ENCODE assay signal across 15 cellular contexts in genomic region chr5:125604104-125604503, GRCh38.
A peak's percentile ranks its signal among the peaks of the same experiment; 100 is the strongest.
DNase-seq lines count a peak whose midpoint lies in the region; ATAC-seq and TF ChIP-seq lines count a peak whose summit lies in the region.
"Had no signal": no experiment of that assay in that cellular context is flagged by ENCODE, and none has a peak within 500 bp of the region (broad histone marks: within the 10 kb centered on the region; RNA-seq: fewer than 3 reads in every experiment).

No MANE protein-coding gene starts in this region.

- CTCF ChIA-PET in Panc1 (lab: Charles Lee), result no interaction called here

- in situ Hi-C loops in Panc1 (cut with HindIII; ENCODE audit: low pct_unique_long_range_greater_than_20kb, low sequenced_read_pairs), result no loop called here

- H3K36me3 Mint-ChIP-seq in stimulated activated effector memory CD8-positive, alpha-beta T cell treated with anti-CD3 and anti-CD28 coated beads, Interleukin-12 subunit alpha, Interleukin-12 subunit beta, amount 100 ng/mL, for 72 hours, result no peaks in the 10 kb centered on the region

- H3K4me3 Mint-ChIP-seq in stimulated activated effector memory CD8-positive, alpha-beta T cell treated with anti-CD3 and anti-CD28 coated beads, Interleukin-12 subunit alpha, Interleukin-12 subunit beta, amount 100 ng/mL, for 72 hours, result no peak overlapping the region
- H3K4me3 Mint-ChIP-seq: GM23338 had no signal

- H3K4me1 Mint-ChIP-seq in stimulated activated effector memory CD8-positive, alpha-beta T cell treated with anti-CD3 and anti-CD28 coated beads, Interleukin-12 subunit alpha, Interleukin-12 subunit beta, amount 100 ng/mL, for 72 hours, result no peaks in the 10 kb centered on the region

- H3K4me1 ChIP-seq in Panc1 (ENCODE audit: control insufficient read depth, insufficient read depth, low read length), result no peaks in the 10 kb centered on the region
- H3K4me1 ChIP-seq: BLaER1 had no signal

- TF ChIP-seq CTCF in Panc1 (IDR thresholded peaks at IDR 0.05) (no peak), epithelial cell of esophagus (IDR thresholded peaks at IDR 0.05; ENCODE audit: insufficient read depth, low read depth, low read length, missing control alignments) (no peak)

- no peaks in the 10 kb centered on the region for H3K36me3 ChIP-seq in Panc1 (ENCODE audit: control insufficient read depth, insufficient read depth, low read length)
- H3K36me3 ChIP-seq: BLaER1 had no signal

- H3K27ac Mint-ChIP-seq in stimulated activated effector memory CD8-positive, alpha-beta T cell treated with anti-CD3 and anti-CD28 coated beads, Interleukin-12 subunit alpha, Interleukin-12 subunit beta, amount 100 ng/mL, for 72 hours, result no peak overlapping the region
- H3K27ac Mint-ChIP-seq: GM23338 had no signal

- POLR2A ChIA-PET in Panc1 (lab: Charles Lee), result no interaction called here

- intact Hi-C loops in Panc1 (cut with micrococcal nuclease; ENCODE audit: unreplicated experiment), result no loop called here

- no peaks in the 10 kb centered on the region for H3K27me3 ChIP-seq in Panc1 (ENCODE audit: control insufficient read depth, insufficient read depth, low read length)
- H3K27me3 ChIP-seq: BLaER1 had no signal

- DNase-seq in HCEC 1CT (peak; percentile 14), Panc1 (ENCODE audit: low read depth, low spot score) (no peak), epithelial cell of esophagus (ENCODE audit: low read depth) (peak; percentile 41), iris pigment epithelial cell (ENCODE audit: low read depth) (peak; percentile 26), GF-D8 (lab: John Stamatoyannopoulos, UW) (no peak)
- no peak for DNase-seq in stimulated activated effector memory CD8-positive, alpha-beta T cell treated with anti-CD3 and anti-CD28 coated beads, Interleukin-12 subunit alpha, Interleukin-12 subunit beta, amount 100 ng/mL, for 72 hours (ENCODE audit: low spot score in 2 of 2)
- DNase-seq: 8988T, AML-193, DMS53, H7 had no signal

- no peak for ATAC-seq in Panc1
- ATAC-seq in stimulated activated effector memory CD8-positive, alpha-beta T cell treated with anti-CD3 and anti-CD28 coated beads, Interleukin-12 subunit alpha, Interleukin-12 subunit beta, amount 100 ng/mL, for 72 hours, result no peak
- ATAC-seq in HG03342 (IDR thresholded peaks at IDR 0.05; ENCODE audit: unreplicated experiment), result no peak
- no peak for ATAC-seq in GM18502 (IDR thresholded peaks at IDR 0.05; ENCODE audit: poor library complexity, unreplicated experiment)
- ATAC-seq: GM12878, GM23338 had no signal

- peaks cover 6% of the 10 kb centered on the region for H3K9me3 Mint-ChIP-seq in stimulated activated effector memory CD8-positive, alpha-beta T cell treated with anti-CD3 and anti-CD28 coated beads, Interleukin-12 subunit alpha, Interleukin-12 subunit beta, amount 100 ng/mL, for 72 hours

- BruUV-seq in Panc1 (replicated peaks; lab: Mats Ljungman, UMichigan), result no TSS peak

- peak overlapping the region; percentile 7; the same call in 1 of the 2 replicates for H3K27ac ChIP-seq in Panc1 (ENCODE audit: low read length)
- H3K27ac ChIP-seq: BLaER1 had no signal

- H3K9me3 ChIP-seq in Panc1 (ENCODE audit: control insufficient read depth, insufficient read depth, low read depth, low read length), result no peaks in the 10 kb centered on the region
- H3K9me3 ChIP-seq: BLaER1 had no signal

- H3K4me3 ChIP-seq in Panc1 (ENCODE audit: low read depth in 2 of 2, low read length in 2 of 2), result no peak overlapping the region
- H3K4me3 ChIP-seq in epithelial cell of esophagus (ENCODE audit: low read length), result no peak overlapping the region
- H3K4me3 ChIP-seq: BLaER1, GM12878, GM23338 had no signal

Comparison
In these comparisons a context has a peak if more than half of its experiments do, and no peak if none do; other contexts are left out.
1. DNase-seq: peak in HCEC 1CT (single experiment), epithelial cell of esophagus (single experiment) and iris pigment epithelial cell (single experiment); none in Panc1 (single experiment), stimulated activated effector memory CD8-positive, alpha-beta T cell treated with anti-CD3 and anti-CD28 coated beads, Interleukin-12 subunit alpha, Interleukin-12 subunit beta, amount 100 ng/mL, for 72 hours (0 of 2) and GF-D8 (single experiment).